In genomic region chr19:58498316-58499020, GRCh38 we compare ENCODE assay signal across 8 cellular contexts. TPM values are rescaled to one million over a fixed set of nuclear protein-coding genes. Genes with fewer than 3 reads are reported as not detected.
A peak's percentile ranks its signal among the peaks of the same experiment; 100 is the strongest.
DNase-seq lines count a peak whose midpoint lies in the region; ATAC-seq and TF ChIP-seq lines count a peak whose summit lies in the region.

No MANE protein-coding gene starts in this region.

- no peaks in the 10 kb centered on the region for H3K27me3 ChIP-seq in brain microvascular endothelial cell (replicated peaks)
- H3K27me3 ChIP-seq in lung (ENCODE audit: control insufficient read depth, insufficient read depth) = no peaks in the 10 kb centered on the region
- no peaks in the 10 kb centered on the region for H3K27me3 ChIP-seq in aorta (ENCODE audit: control insufficient read depth in 1 of 2, insufficient read depth in 2 of 2, low read length in 1 of 2)

- H3K27ac ChIP-seq in brain microvascular endothelial cell (no peak overlapping the region), lung (ENCODE audit: low read depth in 1 of 2, low read length in 1 of 2) (peak overlapping the region in 1 of 2 donors; percentile 10), aorta (ENCODE audit: low read depth in 1 of 2, low read length in 2 of 2) (no peak overlapping the region)

- no peaks in the 10 kb centered on the region for H3K36me3 ChIP-seq in brain microvascular endothelial cell (replicated peaks)
- no peaks in the 10 kb centered on the region for H3K36me3 ChIP-seq in lung (ENCODE audit: control insufficient read depth in 2 of 2, insufficient read depth in 2 of 2, low read length in 2 of 2)
- H3K36me3 ChIP-seq in aorta (ENCODE audit: control insufficient read depth in 1 of 2, insufficient read depth in 2 of 2, low read length in 1 of 2) = no peaks in the 10 kb centered on the region

- H3K36me3 Mint-ChIP-seq in stimulated activated naive CD8-positive, alpha-beta T cell treated with anti-CD3 and anti-CD28 coated beads, Interleukin-15, Interleukin-2, amounts not matched to agents 100 ng/mL and 50 ng/mL, for 24 hours (ENCODE audit: low read depth) = peaks cover 4% of the 10 kb centered on the region

- H3K27ac Mint-ChIP-seq in stimulated activated naive CD8-positive, alpha-beta T cell treated with anti-CD3 and anti-CD28 coated beads, Interleukin-15, Interleukin-2, amounts not matched to agents 100 ng/mL and 50 ng/mL, for 24 hours = peak overlapping the region; percentile 96

- H3K9me3 Mint-ChIP-seq in stimulated activated naive CD8-positive, alpha-beta T cell treated with anti-CD3 and anti-CD28 coated beads, Interleukin-15, Interleukin-2, amounts not matched to agents 100 ng/mL and 50 ng/mL, for 24 hours = peaks cover 12% of the 10 kb centered on the region

- H3K4me3 Mint-ChIP-seq in stimulated activated naive CD8-positive, alpha-beta T cell treated with anti-CD3 and anti-CD28 coated beads, Interleukin-15, Interleukin-2, amounts not matched to agents 100 ng/mL and 50 ng/mL, for 24 hours = peak overlapping the region; percentile 94

- H3K27me3 Mint-ChIP-seq in stimulated activated naive CD8-positive, alpha-beta T cell treated with anti-CD3 and anti-CD28 coated beads, Interleukin-15, Interleukin-2, amounts not matched to agents 100 ng/mL and 50 ng/mL, for 24 hours = no peaks in the 10 kb centered on the region

- intact Hi-C loops in aorta (cut with DNase I) = loop anchor here in 1 of 2 donors (1.0 kb wide), 1 partner anchor 21 kb away; the partner anchor contains the start of gene ZBTB45
- intact Hi-C loops in posterior cingulate gyrus (cut with DNase I) = no loop called here

- in situ Hi-C loops in brain microvascular endothelial cell (cut with HindIII; ENCODE audit: low pct_ligation_motif_present, low sequenced_read_pairs) = no loop called here

- no peak for ATAC-seq in stimulated activated naive CD8-positive, alpha-beta T cell treated with anti-CD3 and anti-CD28 coated beads, Interleukin-15, Interleukin-2, amounts not matched to agents 100 U/mL and 50 U/mL, for 24 hours
- ATAC-seq in lung (ENCODE audit: insufficient read depth, low FRiP score) (no peak), aorta (ENCODE audit: low FRiP score) (peak; percentile 17), HG03159 (IDR thresholded peaks at IDR 0.05; ENCODE audit: unreplicated experiment) (no peak)

- WGBS in lung, 2 donors = 57 to 59% methylated on average over 22 of the region's 22 CpGs
- 59 to 62% methylated on average over 22 of the region's 22 CpGs for WGBS in aorta, 2 donors

- peaks cover 22% of the 10 kb centered on the region for H3K4me1 Mint-ChIP-seq in stimulated activated naive CD8-positive, alpha-beta T cell treated with anti-CD3 and anti-CD28 coated beads, Interleukin-15, Interleukin-2, amounts not matched to agents 100 ng/mL and 50 ng/mL, for 24 hours (ENCODE audit: low read depth)

- TF ChIP-seq CTCF in brain microvascular endothelial cell (IDR thresholded peaks at IDR 0.05; ENCODE audit: low read depth, low read length, missing control alignments) (no peak), lung (IDR thresholded peaks at IDR 0.05; ENCODE audit: control extremely low read depth, extremely low read depth) (no peak)

- H3K4me3 ChIP-seq in brain microvascular endothelial cell (ENCODE audit: low read depth, low read length) (peak overlapping the region; percentile 53), lung (peak overlapping the region; percentile 45), aorta (ENCODE audit: low read length in 2 of 2) (peak overlapping the region in 1 of 2 donors; percentile 40)

- H3K4me1 ChIP-seq in lung (ENCODE audit: control insufficient read depth in 2 of 2, insufficient read depth in 2 of 2, low read length in 2 of 2) (peaks cover 0 to 16% of the 10 kb centered on the region in 2 donors), aorta (ENCODE audit: control insufficient read depth in 1 of 2, insufficient read depth in 2 of 2, low read length in 2 of 2) (no peaks in the 10 kb centered on the region)

- no peaks in the 10 kb centered on the region for H3K9me3 ChIP-seq in lung (ENCODE audit: control insufficient read depth in 2 of 2, insufficient read depth in 1 of 2, low read length in 1 of 2)
- H3K9me3 ChIP-seq in aorta (ENCODE audit: control insufficient read depth, low read length) = no peaks in the 10 kb centered on the region

- DNase-seq in stimulated activated naive CD8-positive, alpha-beta T cell treated with anti-CD3 and anti-CD28 coated beads, Interleukin-15, Interleukin-2, amounts not matched to agents 100 U/mL and 50 U/mL, for 24 hours = no peak
- DNase-seq in brain microvascular endothelial cell (no peak), lung (ENCODE audit: low spot score) (no peak), aorta (peak in 1 of 2 donors; percentile 58), OCI-M2 (lab: John Stamatoyannopoulos, UW; ENCODE audit: unreplicated experiment) (no peak), posterior cingulate gyrus (no peak)

RNA-seq across cellular contexts. Expression of gene SLC27A5, which starts 13.3 kb away (rescaled TPM):
- 10 to 100 TPM in 1 of 2 donors, 1 to 10 TPM in 1; 7.9 to 11.3 TPM for total RNA-seq in lung
- 10 to 100 TPM; 14.6 to 19.0 TPM for polyA plus RNA-seq in lung
- 1 to 10 TPM; 8.1 to 9.8 TPM for total RNA-seq in aorta
- polyA plus RNA-seq in aorta = 10 to 100 TPM; 12.5 to 24.6 TPM

RNA-seq across cellular contexts. Expression of gene ZBTB45, which starts 21.1 kb away (rescaled TPM):
- total RNA-seq in lung = 10 to 100 TPM in 1 of 2 donors, 1 to 10 TPM in 1; 6.0 to 20.2 TPM
- polyA plus RNA-seq in lung = 1 to 10 TPM; 7.7 to 9.6 TPM
- 10 to 100 TPM; 12.2 to 15.6 TPM for total RNA-seq in aorta
- polyA plus RNA-seq in aorta = 1 to 10 TPM; 3.0 to 8.1 TPM

RNA-seq across cellular contexts. Expression of gene ZNF446, which starts 22.3 kb away (rescaled TPM):
- 10 to 100 TPM; 12.5 to 12.9 TPM for total RNA-seq in lung
- polyA plus RNA-seq in lung = 1 to 10 TPM; 8.3 to 9.5 TPM
- 1 to 10 TPM; 6.4 to 9.9 TPM for total RNA-seq in aorta
- polyA plus RNA-seq in aorta = 10 to 100 TPM; 10.4 to 26.1 TPM

RNA-seq across cellular contexts. Expression of gene ZNF324, which starts 31.6 kb away (rescaled TPM):
- total RNA-seq in lung (10 to 100 TPM; 12.4 to 13.9 TPM), aorta (10 to 100 TPM; 10.8 to 14.1 TPM)
- polyA plus RNA-seq in lung (1 to 10 TPM; 4.6 to 5.3 TPM), aorta (1 to 10 TPM; 2.3 to 4.6 TPM)

RNA-seq across cellular contexts. Expression of gene TRIM28, which starts 45.4 kb away (rescaled TPM):
- 100 to 1,000 TPM; 171 to 250 TPM for total RNA-seq in lung
- polyA plus RNA-seq in lung = 100 to 1,000 TPM; 175 to 188 TPM
- 100 to 1,000 TPM; 167 to 179 TPM for total RNA-seq in aorta
- polyA plus RNA-seq in aorta = 100 to 1,000 TPM in 1 of 2 donors, 10 to 100 TPM in 1; 76.5 to 210 TPM
